18 cellular contexts compared by ENCODE assay signal in genomic region chr4:163566257-163566656, GRCh38.
DNase-seq lines count a peak whose midpoint lies in the region; ATAC-seq and TF ChIP-seq lines count a peak whose summit lies in the region.
"Had no signal": no experiment of that assay in that cellular context is flagged by ENCODE, and none has a peak within 500 bp of the region (broad histone marks: within the 10 kb centered on the region; RNA-seq: fewer than 3 reads in every experiment).

No MANE protein-coding gene starts in this region.

- no peak overlapping the region for H3K4me2 ChIP-seq in H9 (ENCODE audit: insufficient read depth, insufficient read length, low read length)
- H3K4me2 ChIP-seq in hepatocyte: peak overlapping the region; percentile 21

- H3K36me3 ChIP-seq in hepatocyte (replicated peaks; ENCODE audit: insufficient read depth, low read depth): no peaks in the 10 kb centered on the region

- no peak overlapping the region for H2BK5ac ChIP-seq in H9 (ENCODE audit: insufficient read length, low read length)

- H3K23me2 ChIP-seq in H9 (ENCODE audit: insufficient read length, low read depth, low read length, poor library complexity, severe bottlenecking): no peaks in the 10 kb centered on the region

- no peaks in the 10 kb centered on the region; a peak in 3 of 5 replicates for H3K9me3 Mint-ChIP-seq in H9
- H3K9me3 Mint-ChIP-seq in stimulated activated naive B cell treated with anti-CD40 and anti-IgM and Interleukin-4, amounts not matched to agents 10 μg/mL and 1 μg/mL and 100 μg/mL, for 72 hours: peaks cover 10 to 15% of the 10 kb centered on the region in 2 donors
- no peaks in the 10 kb centered on the region for H3K9me3 Mint-ChIP-seq in stimulated activated effector memory CD8-positive, alpha-beta T cell treated with anti-CD3 and anti-CD28 coated beads, Interleukin-12 subunit alpha, Interleukin-12 subunit beta, amount 100 ng/mL, for 72 hours

- H3K9me3 ChIP-seq in H9 (ENCODE audit: control insufficient read depth, low read depth, low read length) (no peaks in the 10 kb centered on the region), hepatocyte (ENCODE audit: low read depth) (no peaks in the 10 kb centered on the region)

- H3K27me3 ChIP-seq in H9 (ENCODE audit: insufficient read depth, low read length): no peaks in the 10 kb centered on the region
- H3K27me3 ChIP-seq in hepatocyte: no peaks in the 10 kb centered on the region

- TF ChIP-seq CTCF in H9 (conservative IDR thresholded peaks at IDR 0.05): no peak
- TF ChIP-seq CTCF in hepatocyte (IDR thresholded peaks at IDR 0.05; ENCODE audit: poor library complexity): no peak

- H4K8ac ChIP-seq in H9 (replicated peaks; ENCODE audit: insufficient read length, low read depth, low read length): no peak overlapping the region

- H3K4me1 ChIP-seq in H9 (ENCODE audit: insufficient read depth, low read length) (no peaks in the 10 kb centered on the region; the same call in 1 of the 2 replicates), hepatocyte (ENCODE audit: insufficient read depth) (no peaks in the 10 kb centered on the region)

- H3K56ac ChIP-seq in H9 (ENCODE audit: insufficient read length, low read depth, low read length): no peak overlapping the region

- H3K9me2 ChIP-seq in hepatocyte (replicated peaks; ENCODE audit: insufficient read depth): no peaks in the 10 kb centered on the region

- DNase-seq in H9: no peak
- peak; percentile 5 for DNase-seq in NCI-H526 treated with DMSO at 0.1 percent for 48 hours (lab: John Stamatoyannopoulos, UW)
- DNase-seq in hepatocyte (ENCODE audit: low spot score): peak; percentile 44
- no peak for DNase-seq in stimulated activated naive B cell treated with anti-CD40 and anti-IgM and Interleukin-4, amounts not matched to agents 10 μg/mL and 1 μg/mL and 100 μg/mL, for 72 hours
- no peak for DNase-seq in stimulated activated effector memory CD8-positive, alpha-beta T cell treated with anti-CD3 and anti-CD28 coated beads, Interleukin-12 subunit alpha, Interleukin-12 subunit beta, amount 100 ng/mL, for 72 hours (ENCODE audit: low spot score in 2 of 2)
- DNase-seq in MV-4-11 (lab: John Stamatoyannopoulos, UW): no peak
- DNase-seq: ACHN; DMS79 treated with DMSO at 0.1 percent for 48 hours; GM23248; NCI-H1105; NCI-H2081; NCI-H446 treated with DMSO at 0.1 percent for 48 hours; NK-92 treated with Interleukin-12 subunit alpha and Interleukin-12 subunit beta, amount 100 ng/mL, for 24 hours; T-cell had no signal

- no peak overlapping the region for H3K18ac ChIP-seq in H9 (ENCODE audit: insufficient read length, low read depth, low read length)

- H2BK120ac ChIP-seq in H9 (ENCODE audit: low read depth, low read length, poor library complexity, severe bottlenecking): no peak overlapping the region

- H3K4me1 Mint-ChIP-seq in H9: peaks cover 31 to 36% of the 10 kb centered on the region in 2 experiments
- H3K4me1 Mint-ChIP-seq in stimulated activated naive B cell treated with anti-CD40 and anti-IgM and Interleukin-4, amounts not matched to agents 10 μg/mL and 1 μg/mL and 100 μg/mL, for 72 hours: peaks cover 49 to 85% of the 10 kb centered on the region in 2 donors
- H3K4me1 Mint-ChIP-seq in stimulated activated effector memory CD8-positive, alpha-beta T cell treated with anti-CD3 and anti-CD28 coated beads, Interleukin-12 subunit alpha, Interleukin-12 subunit beta, amount 100 ng/mL, for 72 hours: no peaks in the 10 kb centered on the region

- peak overlapping the region; percentile 13 to 89 (median 52); a peak in 3 of 7 replicates for H3K27ac Mint-ChIP-seq in H9
- H3K27ac Mint-ChIP-seq in stimulated activated naive B cell treated with anti-CD40 and anti-IgM and Interleukin-4, amounts not matched to agents 10 μg/mL and 1 μg/mL and 100 μg/mL, for 72 hours: peak overlapping the region; percentile 90
- H3K27ac Mint-ChIP-seq in stimulated activated effector memory CD8-positive, alpha-beta T cell treated with anti-CD3 and anti-CD28 coated beads, Interleukin-12 subunit alpha, Interleukin-12 subunit beta, amount 100 ng/mL, for 72 hours: no peak overlapping the region

- H3K79me2 ChIP-seq in H9 (ENCODE audit: insufficient read depth, low read length) (no peaks in the 10 kb centered on the region), hepatocyte (no peaks in the 10 kb centered on the region)

- H2AK5ac ChIP-seq in H9 (ENCODE audit: insufficient read length, low read length): no peak overlapping the region

- H2AFZ ChIP-seq in H9 (ENCODE audit: low read length) (no peak overlapping the region), hepatocyte (no peak overlapping the region)
- H2AFZ ChIP-seq: GM23248 had no signal

- H3K4ac ChIP-seq in H9 (ENCODE audit: low read depth, low read length): no peak overlapping the region

- H2BK12ac ChIP-seq in H9 (ENCODE audit: insufficient read length, low read depth, low read length): no peak overlapping the region

- H2BK15ac ChIP-seq in H9 (ENCODE audit: low read depth, low read length): no peak overlapping the region

- no peaks in the 10 kb centered on the region for H3K79me1 ChIP-seq in H9 (ENCODE audit: insufficient read depth, low read depth, low read length, poor library complexity, severe bottlenecking)

- H3K27ac ChIP-seq in H9 (ENCODE audit: insufficient read length, low read depth, low read length): no peak overlapping the region
- H3K27ac ChIP-seq in hepatocyte: no peak overlapping the region
- H3K27ac ChIP-seq: C4-2B, GM23248 had no signal

- H3K23ac ChIP-seq in H9 (ENCODE audit: insufficient read length, low read depth, low read length): no peak overlapping the region

- no peak overlapping the region for H4K91ac ChIP-seq in H9 (ENCODE audit: insufficient read length, low read depth, low read length)

- H3K4me3 ChIP-seq in hepatocyte: no peak overlapping the region
- H3K4me3 ChIP-seq: GM23248, K562 had no signal

- no peak for ATAC-seq in stimulated activated naive B cell treated with anti-CD40 and anti-IgM and Interleukin-4, amounts not matched to agents 10 μg/mL and 1 μg/mL and 100 μg/mL, for 72 hours (replicated peaks)
- no peak for ATAC-seq in stimulated activated effector memory CD8-positive, alpha-beta T cell treated with anti-CD3 and anti-CD28 coated beads, Interleukin-12 subunit alpha, Interleukin-12 subunit beta, amount 100 ng/mL, for 72 hours
- ATAC-seq in HG03045 (IDR thresholded peaks at IDR 0.05; ENCODE audit: unreplicated experiment): no peak
- ATAC-seq: K562, Right ventricle myocardium inferior, T-cell had no signal

- H2BK20ac ChIP-seq in H9 (ENCODE audit: low read depth, low read length, poor library complexity, severe bottlenecking): no peak overlapping the region

- no peak overlapping the region for H3K9ac ChIP-seq in H9 (ENCODE audit: extremely low read depth, insufficient read length, low read length)
- H3K9ac ChIP-seq: GM23248 had no signal

- no peaks in the 10 kb centered on the region for H3K27me3 Mint-ChIP-seq in H9 (ENCODE audit: low read depth)
- H3K27me3 Mint-ChIP-seq in stimulated activated naive B cell treated with anti-CD40 and anti-IgM and Interleukin-4, amounts not matched to agents 10 μg/mL and 1 μg/mL and 100 μg/mL, for 72 hours: no peaks in the 10 kb centered on the region
- H3K27me3 Mint-ChIP-seq: T-cell had no signal

- no CpG with 5 or more reads among the region's 4 CpGs for WGBS in H9 (ENCODE audit: extremely low coverage, insufficient read length, low lambda C conversion rate)
- WGBS in hepatocyte (ENCODE audit: low lambda C conversion rate, missing lambda C conversion rate): 66% methylated on average over 4 of the region's 4 CpGs

- H3T11ph ChIP-seq in H9 (ENCODE audit: low read length): no peak overlapping the region

- no peaks in the 10 kb centered on the region for H4K20me1 ChIP-seq in H9 (ENCODE audit: control insufficient read depth, insufficient read depth, insufficient read length)
- H4K20me1 ChIP-seq in hepatocyte (ENCODE audit: insufficient read depth, poor library complexity, severe bottlenecking): no peaks in the 10 kb centered on the region

- no peak overlapping the region for H4K5ac ChIP-seq in H9 (ENCODE audit: insufficient read length, low read depth, low read length)

- no peak overlapping the region for H3K4me3 Mint-ChIP-seq in H9
- H3K4me3 Mint-ChIP-seq in stimulated activated naive B cell treated with anti-CD40 and anti-IgM and Interleukin-4, amounts not matched to agents 10 μg/mL and 1 μg/mL and 100 μg/mL, for 72 hours: peak overlapping the region; percentile 55 to 71
- no peak overlapping the region for H3K4me3 Mint-ChIP-seq in stimulated activated effector memory CD8-positive, alpha-beta T cell treated with anti-CD3 and anti-CD28 coated beads, Interleukin-12 subunit alpha, Interleukin-12 subunit beta, amount 100 ng/mL, for 72 hours
- H3K4me3 Mint-ChIP-seq: T-cell had no signal

- no peak overlapping the region for H3K14ac ChIP-seq in H9 (ENCODE audit: insufficient read depth, low read length)

- H3K36me3 Mint-ChIP-seq in H9 (ENCODE audit: insufficient read depth in 1 of 3, low read depth in 3 of 3): no peaks in the 10 kb centered on the region; a peak in 1 of 7 replicates
- peaks cover 19 to 27% of the 10 kb centered on the region in 2 donors for H3K36me3 Mint-ChIP-seq in stimulated activated naive B cell treated with anti-CD40 and anti-IgM and Interleukin-4, amounts not matched to agents 10 μg/mL and 1 μg/mL and 100 μg/mL, for 72 hours
- no peaks in the 10 kb centered on the region for H3K36me3 Mint-ChIP-seq in stimulated activated effector memory CD8-positive, alpha-beta T cell treated with anti-CD3 and anti-CD28 coated beads, Interleukin-12 subunit alpha, Interleukin-12 subunit beta, amount 100 ng/mL, for 72 hours

Comparison
In these comparisons a context has a peak if more than half of its experiments do, and no peak if none do; other contexts are left out.
1. DNase-seq: peak in NCI-H526 treated with DMSO at 0.1 percent for 48 hours (single experiment) and hepatocyte (single experiment); none in H9 (single experiment), stimulated activated naive B cell treated with anti-CD40 and anti-IgM and Interleukin-4, amounts not matched to agents 10 μg/mL and 1 μg/mL and 100 μg/mL, for 72 hours (single experiment), stimulated activated effector memory CD8-positive, alpha-beta T cell treated with anti-CD3 and anti-CD28 coated beads, Interleukin-12 subunit alpha, Interleukin-12 subunit beta, amount 100 ng/mL, for 72 hours (0 of 2) and MV-4-11 (single experiment).
2. H3K4me3 Mint-ChIP-seq: peak in stimulated activated naive B cell treated with anti-CD40 and anti-IgM and Interleukin-4, amounts not matched to agents 10 μg/mL and 1 μg/mL and 100 μg/mL, for 72 hours (2 of 2); none in H9 (0 of 2) and stimulated activated effector memory CD8-positive, alpha-beta T cell treated with anti-CD3 and anti-CD28 coated beads, Interleukin-12 subunit alpha, Interleukin-12 subunit beta, amount 100 ng/mL, for 72 hours (single experiment).